ENCODE assay signal across 11 cellular contexts in genomic region chr15:74613089-74613952, GRCh38. TPM values are rescaled to one million over a fixed set of nuclear protein-coding genes. Genes with fewer than 3 reads are reported as not detected.
DNase-seq lines count a peak whose midpoint lies in the region; ATAC-seq and TF ChIP-seq lines count a peak whose summit lies in the region.
"Had no signal": no experiment of that assay in that cellular context is flagged by ENCODE, and none has a peak within 500 bp of the region (broad histone marks: within the 10 kb centered on the region; RNA-seq: fewer than 3 reads in every experiment).

No MANE protein-coding gene starts in this region.

- H3K79me2 ChIP-seq in GM23248 (ENCODE audit: insufficient read depth): peaks cover 27% of the 10 kb centered on the region

- H3K9ac ChIP-seq in GM23248 (no peak overlapping the region), adipocyte (ENCODE audit: low read length) (no peak overlapping the region)

- no peaks in the 10 kb centered on the region for H3K36me3 ChIP-seq in CD8-positive, alpha-beta T cell (ENCODE audit: insufficient read depth, low read length)
- H3K36me3 ChIP-seq in GM23248 (ENCODE audit: low read depth): no peaks in the 10 kb centered on the region
- H3K36me3 ChIP-seq in adipocyte (ENCODE audit: control insufficient read depth, insufficient read depth, low read length, severe bottlenecking): no peaks in the 10 kb centered on the region
- no peaks in the 10 kb centered on the region for H3K36me3 ChIP-seq in sigmoid colon
- H3K36me3 ChIP-seq: uterus had no signal

- no peak for DNase-seq in CD8-positive, alpha-beta T cell
- DNase-seq in GM23248: peak; percentile 49
- peak; percentile 10 for DNase-seq in adipocyte (ENCODE audit: low read depth)
- no peak for DNase-seq in natural killer cell treated with Interleukin-12 subunit alpha and Interleukin-12 subunit beta and Interleukin-15 and Interleukin-18, amount 100 ng/mL, for 72 hours (ENCODE audit: low spot score)
- no peak for DNase-seq in coronary artery (ENCODE audit: low spot score)
- DNase-seq in sigmoid colon: no peak
- DNase-seq: activated effector memory CD4-positive, alpha-beta T cell treated with Interleukin-2 at 50 U/mL for 16 hours; GDM1; NCI-H1930; uterus had no signal

- H3K27ac ChIP-seq in CD8-positive, alpha-beta T cell (ENCODE audit: low read depth, low read length): no peak overlapping the region
- H3K27ac ChIP-seq in GM23248: no peak overlapping the region
- no peak overlapping the region for H3K27ac ChIP-seq in coronary artery
- H3K27ac ChIP-seq in sigmoid colon: peak overlapping the region in 1 of 4 donors; percentile 100

- no peak overlapping the region for H2AFZ ChIP-seq in GM23248

- no peak overlapping the region for H3K4me2 ChIP-seq in GM23248 (ENCODE audit: unreplicated experiment)

- peak overlapping the region; percentile 64 for H3K27ac Mint-ChIP-seq in CD8-positive, alpha-beta T cell
- peak overlapping the region; percentile 67 to 94 for H3K27ac Mint-ChIP-seq in natural killer cell treated with Interleukin-12 subunit alpha and Interleukin-12 subunit beta and Interleukin-15 and Interleukin-18, amount 100 ng/mL, for 72 hours

- H3K27me3 ChIP-seq in CD8-positive, alpha-beta T cell (ENCODE audit: insufficient read depth, low read length): no peaks in the 10 kb centered on the region
- H3K27me3 ChIP-seq in GM23248 (replicated peaks; ENCODE audit: insufficient read depth): no peaks in the 10 kb centered on the region
- H3K27me3 ChIP-seq in adipocyte (replicated peaks; ENCODE audit: control insufficient read depth, insufficient read depth, low read length): peaks cover 12% of the 10 kb centered on the region
- H3K27me3 ChIP-seq in sigmoid colon: no peaks in the 10 kb centered on the region
- H3K27me3 ChIP-seq: uterus had no signal

- H3K9me2 ChIP-seq in GM23248 (ENCODE audit: insufficient read depth): no peaks in the 10 kb centered on the region

- peaks cover 20% of the 10 kb centered on the region for H3K4me1 ChIP-seq in CD8-positive, alpha-beta T cell (ENCODE audit: insufficient read depth, low read length)
- peaks cover 16% of the 10 kb centered on the region for H3K4me1 ChIP-seq in GM23248 (ENCODE audit: insufficient read depth)
- peaks cover 22% of the 10 kb centered on the region for H3K4me1 ChIP-seq in adipocyte (ENCODE audit: control insufficient read depth, insufficient read depth, low read length)
- peaks cover 0 to 32% (median 25%) of the 10 kb centered on the region in 4 donors for H3K4me1 ChIP-seq in sigmoid colon

- H3K27me3 Mint-ChIP-seq in CD8-positive, alpha-beta T cell (ENCODE audit: low read depth): no peaks in the 10 kb centered on the region
- H3K27me3 Mint-ChIP-seq in natural killer cell treated with Interleukin-12 subunit alpha and Interleukin-12 subunit beta and Interleukin-15 and Interleukin-18, amount 100 ng/mL, for 72 hours: no peaks in the 10 kb centered on the region

- TF ChIP-seq POLR2A in sigmoid colon (IDR thresholded peaks at IDR 0.05): no peak

- peak overlapping the region; percentile 47 for H3K4me3 Mint-ChIP-seq in CD8-positive, alpha-beta T cell
- peak overlapping the region; percentile 91 for H3K4me3 Mint-ChIP-seq in natural killer cell treated with Interleukin-12 subunit alpha and Interleukin-12 subunit beta and Interleukin-15 and Interleukin-18, amount 100 ng/mL, for 72 hours

- TF ChIP-seq EP300 in sigmoid colon (IDR thresholded peaks at IDR 0.05): no peak

- H3K9me3 ChIP-seq in CD8-positive, alpha-beta T cell (ENCODE audit: low read length): no peaks in the 10 kb centered on the region
- no peaks in the 10 kb centered on the region for H3K9me3 ChIP-seq in GM23248 (ENCODE audit: low read depth)
- H3K9me3 ChIP-seq in adipocyte (ENCODE audit: control insufficient read depth, low read length): no peaks in the 10 kb centered on the region
- no peaks in the 10 kb centered on the region for H3K9me3 ChIP-seq in sigmoid colon
- H3K9me3 ChIP-seq: uterus had no signal

- in situ Hi-C loops in GM23248 (cut with MboI): no loop called here

- intact Hi-C loops in CD8-positive, alpha-beta T cell (cut with DNase I, micrococcal nuclease): loop anchor here (10.0 kb wide), 3 partner anchors 411 to 1291 kb away; partner anchors contain the start of genes FBXO22 (in 1 of the 2), PML (in 1 of the 2), PPCDC (in 1 of the 2) and STOML1 (in 1 of the 2)
- intact Hi-C loops in sigmoid colon (cut with DNase I): no loop called here

- 67 to 77% methylated on average over 6 of the region's 6 CpGs for WGBS in GM23248 (ENCODE audit: low coverage in 1 of 2, low lambda C conversion rate in 2 of 2, missing lambda C conversion rate in 2 of 2), 2 experiments
- WGBS in sigmoid colon, 2 donors: 46 to 72% methylated on average over 6 of the region's 6 CpGs

- POLR2A ChIA-PET in CD8-positive, alpha-beta T cell (lab: Charles Lee): interaction anchor here (1.1 to 3.4 kb wide), 6 partner anchors 9 to 179 kb away, joined by 3 to 16 read pairs (median 8); partner anchors contain the start of gene UBL7

- peaks cover 8% of the 10 kb centered on the region for H4K20me1 ChIP-seq in GM23248 (ENCODE audit: insufficient read depth)

- H3K4me3 ChIP-seq in CD8-positive, alpha-beta T cell (ENCODE audit: low read depth, low read length): no peak overlapping the region
- no peak overlapping the region for H3K4me3 ChIP-seq in GM23248
- H3K4me3 ChIP-seq in adipocyte (ENCODE audit: low read length): no peak overlapping the region
- H3K4me3 ChIP-seq in coronary artery: no peak overlapping the region
- no peak overlapping the region for H3K4me3 ChIP-seq in sigmoid colon

- peaks cover 24% of the 10 kb centered on the region for H3F3A ChIP-seq in GM23248 (ENCODE audit: insufficient read depth)

- no peak for TF ChIP-seq CTCF in CD8-positive, alpha-beta T cell (IDR thresholded peaks at IDR 0.05)
- TF ChIP-seq CTCF in coronary artery (IDR thresholded peaks at IDR 0.05): no peak
- no peak for TF ChIP-seq CTCF in sigmoid colon (IDR thresholded peaks at IDR 0.05)

- H3K9me3 Mint-ChIP-seq in CD8-positive, alpha-beta T cell: no peaks in the 10 kb centered on the region
- no peaks in the 10 kb centered on the region for H3K9me3 Mint-ChIP-seq in natural killer cell treated with Interleukin-12 subunit alpha and Interleukin-12 subunit beta and Interleukin-15 and Interleukin-18, amount 100 ng/mL, for 72 hours

- peaks cover 16% of the 10 kb centered on the region for H3K36me3 Mint-ChIP-seq in CD8-positive, alpha-beta T cell
- H3K36me3 Mint-ChIP-seq in natural killer cell treated with Interleukin-12 subunit alpha and Interleukin-12 subunit beta and Interleukin-15 and Interleukin-18, amount 100 ng/mL, for 72 hours: no peaks in the 10 kb centered on the region

- peaks cover 20% of the 10 kb centered on the region for H3K4me1 Mint-ChIP-seq in CD8-positive, alpha-beta T cell (ENCODE audit: low read depth)
- H3K4me1 Mint-ChIP-seq in natural killer cell treated with Interleukin-12 subunit alpha and Interleukin-12 subunit beta and Interleukin-15 and Interleukin-18, amount 100 ng/mL, for 72 hours (ENCODE audit: low read depth in 2 of 2): peaks cover 25 to 28% of the 10 kb centered on the region in 2 donors

- CTCF ChIA-PET in CD8-positive, alpha-beta T cell (lab: Charles Lee): interaction anchor here (0.9 to 15.4 kb wide), 7 partner anchors 9 to 288 kb away, joined by 3 to 295 read pairs (median 3); no protein-coding TSS in a partner anchor

- no peak for ATAC-seq in CD8-positive, alpha-beta T cell
- ATAC-seq in natural killer cell treated with Interleukin-12 subunit alpha and Interleukin-12 subunit beta and Interleukin-15 and Interleukin-18, amount 100 ng/mL, for 72 hours: no peak
- ATAC-seq in HG02852 (IDR thresholded peaks at IDR 0.05; ENCODE audit: unreplicated experiment): no peak

RNA-seq across cellular contexts. Expression of gene CLK3, which starts 2.3 kb away (rescaled TPM):
- 100 to 1,000 TPM; 246 to 262 TPM for total RNA-seq in CD8-positive, alpha-beta T cell
- 67.2 and 67.9 TPM in 2 replicates for total RNA-seq in GM23248 (2014; rRNA removed; shearing (Covaris generic))
- polyA plus RNA-seq in GM23248 (2016; fragmentation: Nextera tagmentation; extraction: Ambion mirVana): 40.4 and 41.9 TPM in 2 replicates
- 100 to 1,000 TPM; 148 TPM for total RNA-seq in natural killer cell treated with Interleukin-12 subunit alpha and Interleukin-12 subunit beta and Interleukin-15 and Interleukin-18, amount 100 ng/mL, for 72 hours
- 100 to 1,000 TPM in 3 of 4 donors, 10 to 100 TPM in 1; 73.1 to 124 (median 115) TPM for total RNA-seq in sigmoid colon
- 10 to 100 TPM; 59.5 to 75.5 (median 60.1) TPM for polyA plus RNA-seq in sigmoid colon

Comparison
In these comparisons a context has a peak if more than half of its experiments do, and no peak if none do; other contexts are left out.
1. DNase-seq: peak in GM23248 (single experiment) and adipocyte (single experiment); none in CD8-positive, alpha-beta T cell (0 of 7), natural killer cell treated with Interleukin-12 subunit alpha and Interleukin-12 subunit beta and Interleukin-15 and Interleukin-18, amount 100 ng/mL, for 72 hours (single experiment), coronary artery (single experiment) and sigmoid colon (single experiment).